8 cellular contexts compared by ENCODE assay signal in the genomic region with DNA sequence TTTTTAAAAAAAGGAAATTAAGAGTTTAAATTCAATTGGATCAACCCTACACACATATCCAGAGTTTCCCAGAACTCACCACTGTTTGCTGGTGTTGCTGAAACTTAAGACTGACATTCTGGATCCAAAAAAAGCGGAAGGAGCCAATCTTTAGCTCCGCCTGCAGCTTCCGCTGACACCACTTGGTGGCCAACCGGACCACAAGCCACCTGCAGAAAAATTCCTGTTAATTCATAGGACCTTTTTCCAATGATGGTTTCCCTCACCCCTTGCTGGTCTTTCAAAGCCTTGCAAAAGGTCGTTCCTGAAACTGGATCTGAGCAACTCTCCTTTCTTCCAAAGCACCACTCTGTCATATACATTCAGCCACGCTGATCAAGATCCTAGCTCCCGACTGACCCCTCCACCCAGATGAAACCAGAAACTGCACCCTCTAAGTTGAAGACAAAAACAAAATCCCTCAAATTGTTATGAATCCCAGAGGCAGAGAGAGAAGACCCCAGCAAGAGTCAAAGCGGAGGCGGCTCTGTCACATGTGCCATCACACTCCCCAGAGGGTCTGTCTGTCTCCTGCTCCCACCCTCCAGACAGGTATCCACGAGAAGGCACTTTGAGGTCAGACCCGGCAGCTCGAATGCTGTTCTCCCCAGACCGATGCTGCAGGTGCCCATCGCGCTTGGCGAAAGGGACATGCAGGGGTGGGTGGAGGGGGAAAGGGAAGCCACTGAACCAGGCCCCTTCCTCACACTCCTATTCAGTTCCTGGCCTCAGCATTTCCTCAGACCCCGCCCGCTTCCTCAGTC. TPM values are rescaled to one million over a fixed set of nuclear protein-coding genes. Genes with fewer than 3 reads are reported as not detected.
DNase-seq lines count a peak whose midpoint lies in the region; ATAC-seq, FAIRE-seq and TF ChIP-seq lines count a peak whose summit lies in the region.

No MANE protein-coding gene starts in this region.

- peak; percentile 49 for TF ChIP-seq CTCF in Loucy (conservative IDR thresholded peaks at IDR 0.05; ENCODE audit: low read length)

- H3K4me3 ChIP-seq in CD8-positive, alpha-beta memory T cell (ENCODE audit: low read length) = peak overlapping the region; percentile 77
- peak overlapping the region; percentile 96 for H3K4me3 ChIP-seq in Loucy (ENCODE audit: low read length, poor library complexity, severe bottlenecking)

- H3K9me3 ChIP-seq in CD8-positive, alpha-beta memory T cell (ENCODE audit: low read length) = no peaks in the 10 kb centered on the region
- H3K9me3 ChIP-seq in Loucy (ENCODE audit: insufficient read depth, low read depth, low read length) = no peaks in the 10 kb centered on the region
- H3K9me3 ChIP-seq in T-helper 17 cell (ENCODE audit: control insufficient read depth, low read length, poor library complexity, severe bottlenecking) = no peaks in the 10 kb centered on the region

- peak overlapping the region; percentile 91 for H3K4me2 ChIP-seq in Loucy (ENCODE audit: low read depth, low read length, poor library complexity, severe bottlenecking)

- H3K4me1 ChIP-seq in CD8-positive, alpha-beta memory T cell (ENCODE audit: insufficient read depth, low read length) = peaks cover 35% of the 10 kb centered on the region
- H3K4me1 ChIP-seq in Loucy (ENCODE audit: insufficient read depth, low read length, poor library complexity, severe bottlenecking) = peaks cover 30% of the 10 kb centered on the region

- intact Hi-C loops in dendritic cell treated with granulocyte-macrophage colony-stimulating factor and Interleukin-4, amounts not matched to agents 40 ng/mL and 50 ng/mL, for 4 days (cut with micrococcal nuclease) = no loop called here

- peak; percentile 95 for FAIRE-seq in GM19239 (lab: Jason Lieb, UNC)

- peak in 4 of 5 donors; percentile 6 to 20 (median 14) for DNase-seq in CD8-positive, alpha-beta memory T cell
- DNase-seq in GM19239 (ENCODE audit: insufficient read length, low spot score) (peak; percentile 54), T-helper 17 cell (no peak), left lobe of liver (ENCODE audit: low spot score) (peak; percentile 67), NCI-H226 (no peak)

- peaks cover 8 to 62% (median 21%) of the 10 kb centered on the region in 3 donors for H3K36me3 Mint-ChIP-seq in CD8-positive, alpha-beta memory T cell
- H3K36me3 Mint-ChIP-seq in T-helper 17 cell (ENCODE audit: low read depth) = peaks cover 2% of the 10 kb centered on the region
- H3K36me3 Mint-ChIP-seq in dendritic cell treated with granulocyte-macrophage colony-stimulating factor and Interleukin-4, amounts not matched to agents 40 ng/mL and 50 ng/mL, for 4 days (ENCODE audit: low read depth) = peaks cover 83% of the 10 kb centered on the region
- peaks cover 64% of the 10 kb centered on the region for H3K36me3 Mint-ChIP-seq in stimulated activated naive CD8-positive, alpha-beta T cell treated with anti-CD3 and anti-CD28 coated beads, Interleukin-15, Interleukin-2, amounts not matched to agents 100 ng/mL and 50 ng/mL, for 24 hours (ENCODE audit: low read depth)

- H3K9ac ChIP-seq in Loucy (ENCODE audit: low read depth, low read length, poor library complexity, severe bottlenecking) = peak overlapping the region; percentile 84

- no peak for ATAC-seq in T-helper 17 cell
- peak; percentile 43 for ATAC-seq in left lobe of liver

- H3K4me1 Mint-ChIP-seq in CD8-positive, alpha-beta memory T cell = peaks cover 38 to 62% (median 52%) of the 10 kb centered on the region in 3 donors
- peaks cover 31% of the 10 kb centered on the region for H3K4me1 Mint-ChIP-seq in T-helper 17 cell
- H3K4me1 Mint-ChIP-seq in dendritic cell treated with granulocyte-macrophage colony-stimulating factor and Interleukin-4, amounts not matched to agents 40 ng/mL and 50 ng/mL, for 4 days (ENCODE audit: low read depth) = peaks cover 51% of the 10 kb centered on the region
- H3K4me1 Mint-ChIP-seq in stimulated activated naive CD8-positive, alpha-beta T cell treated with anti-CD3 and anti-CD28 coated beads, Interleukin-15, Interleukin-2, amounts not matched to agents 100 ng/mL and 50 ng/mL, for 24 hours (ENCODE audit: low read depth) = peaks cover 45% of the 10 kb centered on the region

- POLR2A ChIA-PET in CD8-positive, alpha-beta memory T cell (lab: Charles Lee) = interaction anchor here (0.6 to 3.6 kb wide), 10 partner anchors 16 to 921 kb away, joined by 3 to 27 read pairs (median 4); partner anchors contain the start of genes ALDOC, NUFIP2, RPL23A and SDF2

- H3K36me3 ChIP-seq in CD8-positive, alpha-beta memory T cell (ENCODE audit: insufficient read depth, low read length) = peaks cover 32% of the 10 kb centered on the region
- peaks cover 36% of the 10 kb centered on the region; the same call in 1 of the 2 replicates for H3K36me3 ChIP-seq in Loucy (ENCODE audit: insufficient read depth, low read length)

- CTCF ChIA-PET in CD8-positive, alpha-beta memory T cell (lab: Charles Lee) = interaction anchor here (0.6 to 4.0 kb wide), 7 partner anchors 10 to 599 kb away, joined by 3 to 38 read pairs (median 5); partner anchors contain the start of genes RPL23A, SDF2, SUPT6H and TLCD1

- H2AFZ ChIP-seq in Loucy (ENCODE audit: low read length) = peak overlapping the region; percentile 73

- H4K20me1 ChIP-seq in Loucy (ENCODE audit: insufficient read depth, low read length, poor library complexity, severe bottlenecking) = peaks cover 31% of the 10 kb centered on the region

- H3K79me2 ChIP-seq in Loucy (ENCODE audit: insufficient read depth, low read length) = peaks cover 49% of the 10 kb centered on the region

- peak overlapping the region; percentile 89 to 98 (median 92) for H3K27ac Mint-ChIP-seq in CD8-positive, alpha-beta memory T cell
- H3K27ac Mint-ChIP-seq in T-helper 17 cell = peak overlapping the region; percentile 94
- H3K27ac Mint-ChIP-seq in dendritic cell treated with granulocyte-macrophage colony-stimulating factor and Interleukin-4, amounts not matched to agents 40 ng/mL and 50 ng/mL, for 4 days = peak overlapping the region; percentile 93
- peak overlapping the region; percentile 94 for H3K27ac Mint-ChIP-seq in stimulated activated naive CD8-positive, alpha-beta T cell treated with anti-CD3 and anti-CD28 coated beads, Interleukin-15, Interleukin-2, amounts not matched to agents 100 ng/mL and 50 ng/mL, for 24 hours

- peak overlapping the region; percentile 90 for H3K27ac ChIP-seq in CD8-positive, alpha-beta memory T cell (ENCODE audit: low read depth, low read length)

- H3K4me3 Mint-ChIP-seq in CD8-positive, alpha-beta memory T cell = peak overlapping the region; percentile 86 to 96 (median 93)
- peak overlapping the region; percentile 99 for H3K4me3 Mint-ChIP-seq in T-helper 17 cell
- peak overlapping the region; percentile 97 for H3K4me3 Mint-ChIP-seq in dendritic cell treated with granulocyte-macrophage colony-stimulating factor and Interleukin-4, amounts not matched to agents 40 ng/mL and 50 ng/mL, for 4 days
- H3K4me3 Mint-ChIP-seq in stimulated activated naive CD8-positive, alpha-beta T cell treated with anti-CD3 and anti-CD28 coated beads, Interleukin-15, Interleukin-2, amounts not matched to agents 100 ng/mL and 50 ng/mL, for 24 hours = peak overlapping the region; percentile 97

- no peaks in the 10 kb centered on the region for H3K9me2 ChIP-seq in Loucy (replicated peaks; ENCODE audit: low read depth, low read length)

- peaks cover 0 to 2% of the 10 kb centered on the region in 2 donors for H3K27me3 Mint-ChIP-seq in CD8-positive, alpha-beta memory T cell
- H3K27me3 Mint-ChIP-seq in T-helper 17 cell = no peaks in the 10 kb centered on the region
- H3K27me3 Mint-ChIP-seq in dendritic cell treated with granulocyte-macrophage colony-stimulating factor and Interleukin-4, amounts not matched to agents 40 ng/mL and 50 ng/mL, for 4 days = no peaks in the 10 kb centered on the region
- H3K27me3 Mint-ChIP-seq in stimulated activated naive CD8-positive, alpha-beta T cell treated with anti-CD3 and anti-CD28 coated beads, Interleukin-15, Interleukin-2, amounts not matched to agents 100 ng/mL and 50 ng/mL, for 24 hours = no peaks in the 10 kb centered on the region

- no peaks in the 10 kb centered on the region for H3K27me3 ChIP-seq in CD8-positive, alpha-beta memory T cell (ENCODE audit: insufficient read depth, low read length, poor library complexity, severe bottlenecking)
- H3K27me3 ChIP-seq in Loucy (ENCODE audit: insufficient read depth, low read length, poor library complexity, severe bottlenecking) = no peaks in the 10 kb centered on the region

- H3K9me3 Mint-ChIP-seq in CD8-positive, alpha-beta memory T cell = no peaks in the 10 kb centered on the region
- H3K9me3 Mint-ChIP-seq in dendritic cell treated with granulocyte-macrophage colony-stimulating factor and Interleukin-4, amounts not matched to agents 40 ng/mL and 50 ng/mL, for 4 days = no peaks in the 10 kb centered on the region
- no peaks in the 10 kb centered on the region for H3K9me3 Mint-ChIP-seq in stimulated activated naive CD8-positive, alpha-beta T cell treated with anti-CD3 and anti-CD28 coated beads, Interleukin-15, Interleukin-2, amounts not matched to agents 100 ng/mL and 50 ng/mL, for 24 hours

- H3F3A ChIP-seq in Loucy (ENCODE audit: low read depth) = no peaks in the 10 kb centered on the region

RNA-seq across cellular contexts. Expression of gene BLTP2, which starts 0.8 kb away (rescaled TPM):
- 100 to 1,000 TPM; 176 to 192 TPM for total RNA-seq in CD8-positive, alpha-beta memory T cell
- polyA plus RNA-seq in CD8-positive, alpha-beta memory T cell = 44.5 TPM
- 100 to 1,000 TPM; 136 to 153 TPM for total RNA-seq in T-helper 17 cell
- 56.9 TPM for total RNA-seq in left lobe of liver

RNA-seq across cellular contexts. Expression of gene SDF2, which starts 17.5 kb away (rescaled TPM):
- total RNA-seq in CD8-positive, alpha-beta memory T cell = 10 to 100 TPM; 51.4 to 55.1 TPM
- polyA plus RNA-seq in CD8-positive, alpha-beta memory T cell = 94.9 TPM
- 10 to 100 TPM; 31.5 to 38.5 TPM for total RNA-seq in T-helper 17 cell
- total RNA-seq in left lobe of liver = 24.3 TPM

RNA-seq across cellular contexts. Expression of gene SUPT6H, which starts 17.8 kb away (rescaled TPM):
- 10 to 100 TPM; 80.0 to 88.4 TPM for total RNA-seq in CD8-positive, alpha-beta memory T cell
- polyA plus RNA-seq in CD8-positive, alpha-beta memory T cell = 20.1 TPM
- total RNA-seq in T-helper 17 cell = 100 to 1,000 TPM; 136 to 139 TPM
- 33.7 TPM for total RNA-seq in left lobe of liver

RNA-seq across cellular contexts. Expression of gene RSKR, which starts 30.2 kb away (rescaled TPM):
- total RNA-seq in CD8-positive, alpha-beta memory T cell = 10 to 100 TPM; 18.4 to 19.3 TPM
- 0.22 TPM for polyA plus RNA-seq in CD8-positive, alpha-beta memory T cell
- total RNA-seq in T-helper 17 cell = 1 to 10 TPM; 8.1 to 8.8 TPM
- total RNA-seq in left lobe of liver = 4.0 TPM

RNA-seq across cellular contexts. Expression of gene SPAG5, which starts 45.4 kb away (rescaled TPM):
- total RNA-seq in CD8-positive, alpha-beta memory T cell = 10 to 100 TPM; 77.8 to 79.7 TPM
- polyA plus RNA-seq in CD8-positive, alpha-beta memory T cell = 3.5 TPM
- total RNA-seq in T-helper 17 cell (10 to 100 TPM; 19.2 to 31.5 TPM), left lobe of liver (8.8 TPM)

Comparison
In these comparisons a context has a peak if more than half of its experiments do, and no peak if none do; other contexts are left out.
1. DNase-seq: peak in CD8-positive, alpha-beta memory T cell (4 of 5), GM19239 (single experiment) and left lobe of liver (single experiment); none in T-helper 17 cell (0 of 3) and NCI-H226 (single experiment).
2. Peak in every context shown above with its lines, with median percentiles within 50 percentile points of each other: H3K27ac Mint-ChIP-seq and H3K4me3 Mint-ChIP-seq.